In the genomic region with DNA sequence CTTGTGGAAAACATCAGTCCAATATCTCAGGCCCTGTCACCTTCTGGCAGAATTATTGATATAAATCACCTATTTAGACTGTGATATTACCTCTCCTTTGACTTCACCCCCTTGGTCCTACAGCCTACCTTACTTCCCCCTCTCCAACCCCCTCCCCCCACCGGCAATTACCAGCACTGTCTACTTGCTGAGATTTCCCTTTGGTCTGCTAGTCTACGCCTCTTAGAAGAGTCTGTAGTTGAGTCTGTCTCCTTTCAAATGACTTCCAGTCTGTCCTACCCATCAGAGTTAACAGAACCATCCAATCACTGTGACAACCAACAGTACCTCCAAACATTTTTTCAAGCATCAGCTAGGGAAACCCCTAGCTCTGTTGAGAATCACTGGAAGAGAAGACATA, we compare ENCODE assay signal across 9 cellular contexts. TPM values are rescaled to one million over a fixed set of nuclear protein-coding genes. Genes with fewer than 3 reads are reported as not detected.
A peak's percentile ranks its signal among the peaks of the same experiment; 100 is the strongest.
DNase-seq lines count a peak whose midpoint lies in the region; ATAC-seq and TF ChIP-seq lines count a peak whose summit lies in the region.
"Had no signal": no experiment of that assay in that cellular context is flagged by ENCODE, and none has a peak within 500 bp of the region (broad histone marks: within the 10 kb centered on the region; RNA-seq: fewer than 3 reads in every experiment).

No MANE protein-coding gene starts in this region.

- H3K36me3 ChIP-seq in CD8-positive, alpha-beta memory T cell (ENCODE audit: insufficient read depth, low read length), result no peaks in the 10 kb centered on the region
- no peaks in the 10 kb centered on the region for H3K36me3 ChIP-seq in ascending aorta

- no peaks in the 10 kb centered on the region for H3K36me3 Mint-ChIP-seq in CD8-positive, alpha-beta memory T cell
- H3K36me3 Mint-ChIP-seq in neural crest cell (ENCODE audit: low read depth), result no peaks in the 10 kb centered on the region

- CTCF ChIA-PET in CD8-positive, alpha-beta memory T cell (lab: Charles Lee), result interaction anchor here (0.7 to 9.2 kb wide), 11 partner anchors 13 to 1021 kb away, joined by 3 to 76 read pairs (median 6); partner anchors contain the start of genes ANKAR, OSGEPL1 and SLC40A1

- H3K4me3 Mint-ChIP-seq in CD8-positive, alpha-beta memory T cell, result peak overlapping the region; percentile 38 to 87 (median 74)
- H3K4me3 Mint-ChIP-seq in neural crest cell, result no peak overlapping the region

- peaks cover 30% of the 10 kb centered on the region for H3K4me1 ChIP-seq in CD8-positive, alpha-beta memory T cell (ENCODE audit: insufficient read depth, low read length)
- H3K4me1 ChIP-seq in ascending aorta, result peaks cover 4 to 22% of the 10 kb centered on the region in 2 donors

- ATAC-seq in HG03135 (IDR thresholded peaks at IDR 0.05; ENCODE audit: unreplicated experiment), result no peak

- H3K27ac ChIP-seq in CD8-positive, alpha-beta memory T cell (ENCODE audit: low read depth, low read length), result peak overlapping the region; percentile 22
- peak overlapping the region; percentile 68 to 69 for H3K27ac ChIP-seq in ascending aorta

- H3K27me3 ChIP-seq in CD8-positive, alpha-beta memory T cell (ENCODE audit: insufficient read depth, low read length, poor library complexity, severe bottlenecking), result no peaks in the 10 kb centered on the region
- H3K27me3 ChIP-seq in ascending aorta, result no peaks in the 10 kb centered on the region

- H3K4me3 ChIP-seq in CD8-positive, alpha-beta memory T cell (ENCODE audit: low read length), result peak overlapping the region; percentile 5
- H3K4me3 ChIP-seq in Jurkat, Clone E6-1 (ENCODE audit: low read length), result peak overlapping the region; percentile 38
- H3K4me3 ChIP-seq in ascending aorta, result no peak overlapping the region

- POLR2A ChIA-PET in CD8-positive, alpha-beta memory T cell (lab: Charles Lee), result interaction anchor here (2.4 to 2.7 kb wide), 2 partner anchors 78 to 105 kb away, joined by 11 to 14 read pairs; partner anchors contain the start of genes OSGEPL1 and SLC40A1

- intact Hi-C loops in ascending aorta (cut with DNase I), result loop anchor here (5.0 to 10.0 kb wide), 2 partner anchors 76 to 193 kb away; partner anchors contain the start of gene SLC40A1

- no peaks in the 10 kb centered on the region for H3K9me3 Mint-ChIP-seq in CD8-positive, alpha-beta memory T cell
- no peaks in the 10 kb centered on the region for H3K9me3 Mint-ChIP-seq in neural crest cell

- TF ChIP-seq CTCF in ascending aorta (IDR thresholded peaks at IDR 0.05) (no peak), neural crest cell (conservative IDR thresholded peaks at IDR 0.05) (no peak)

- H3K27me3 Mint-ChIP-seq in CD8-positive, alpha-beta memory T cell, result no peaks in the 10 kb centered on the region
- H3K27me3 Mint-ChIP-seq in neural crest cell (ENCODE audit: low read depth), result peaks cover 10% of the 10 kb centered on the region

- peak overlapping the region; percentile 87 to 97 (median 96) for H3K27ac Mint-ChIP-seq in CD8-positive, alpha-beta memory T cell
- peak overlapping the region; percentile 20 for H3K27ac Mint-ChIP-seq in neural crest cell (ENCODE audit: unreplicated experiment)

- in situ Hi-C loops in ACHN (cut with HindIII; ENCODE audit: low pct_ligation_motif_present, low pct_unique_long_range_greater_than_20kb, low sequenced_read_pairs), result no loop called here

- H3K9me3 ChIP-seq in CD8-positive, alpha-beta memory T cell (ENCODE audit: low read length), result no peaks in the 10 kb centered on the region
- no peaks in the 10 kb centered on the region for H3K9me3 ChIP-seq in ascending aorta

- peak in 2 of 5 donors; percentile 34 to 53 for DNase-seq in CD8-positive, alpha-beta memory T cell
- peak; percentile 51 for DNase-seq in Jurkat, Clone E6-1 (ENCODE audit: low read depth, low spot score)
- no peak for DNase-seq in ascending aorta (ENCODE audit: low spot score in 2 of 2)
- no peak for DNase-seq in neural crest cell (ENCODE audit: low read depth, low spot score)
- no peak for DNase-seq in ACHN
- no peak for DNase-seq in NCI-H748 (lab: John Stamatoyannopoulos, UW; ENCODE audit: unreplicated experiment)
- no peak for DNase-seq in DMS153 treated with DMSO at 0.1 percent for 48 hours (lab: John Stamatoyannopoulos, UW; ENCODE audit: unreplicated experiment)
- DNase-seq: NCI-H146 had no signal

- peaks cover 4 to 42% (median 35%) of the 10 kb centered on the region in 3 donors for H3K4me1 Mint-ChIP-seq in CD8-positive, alpha-beta memory T cell
- no peaks in the 10 kb centered on the region for H3K4me1 Mint-ChIP-seq in neural crest cell

RNA-seq across cellular contexts. Expression of gene ASNSD1, which starts 3.0 kb away (rescaled TPM):
- 10 to 100 TPM; 54.2 to 58.0 TPM for total RNA-seq in CD8-positive, alpha-beta memory T cell
- polyA plus RNA-seq in CD8-positive, alpha-beta memory T cell, result 61.9 TPM
- 59.1 TPM for polyA plus RNA-seq in Jurkat, Clone E6-1 (2012; ENCODE audit: insufficient read depth, insufficient read length)
- total RNA-seq in ascending aorta (18.1 TPM), neural crest cell (46.8 and 51.0 TPM in 2 replicates)

RNA-seq across cellular contexts. Expression of gene ANKAR, which starts 16.2 kb away (rescaled TPM):
- 1 to 10 TPM; 3.2 to 3.3 TPM for total RNA-seq in CD8-positive, alpha-beta memory T cell
- polyA plus RNA-seq in CD8-positive, alpha-beta memory T cell, result 4.5 TPM
- 0.44 TPM for polyA plus RNA-seq in Jurkat, Clone E6-1 (2012; ENCODE audit: insufficient read depth, insufficient read length)
- total RNA-seq in ascending aorta, result 0.75 TPM
- total RNA-seq in neural crest cell, result 3.0 and 4.8 TPM in 2 replicates

Comparison
In these comparisons a context has a peak if more than half of its experiments do, and no peak if none do; other contexts are left out.
1. H3K4me3 ChIP-seq: peak in CD8-positive, alpha-beta memory T cell (single experiment) and Jurkat, Clone E6-1 (single experiment); none in ascending aorta (0 of 2).